Comparison of ENCODE assay signal across 11 cellular contexts in genomic region chr14:68397827-68398226, GRCh38.
DNase-seq lines count a peak whose midpoint lies in the region; ATAC-seq, FAIRE-seq and TF ChIP-seq lines count a peak whose summit lies in the region.
"Had no signal": no experiment of that assay in that cellular context is flagged by ENCODE, and none has a peak within 500 bp of the region (broad histone marks: within the 10 kb centered on the region; RNA-seq: fewer than 3 reads in every experiment).

No MANE protein-coding gene starts in this region.

- H3K9me3 ChIP-seq in H1 (ENCODE audit: insufficient read depth in 2 of 2, low read depth in 1 of 2, low read length in 1 of 2) (no peaks in the 10 kb centered on the region), neutrophil (no peaks in the 10 kb centered on the region)

- no peak overlapping the region for H2BK120ac ChIP-seq in H1 (replicated peaks; ENCODE audit: low read depth, low read length)

- no peak overlapping the region for H3K18ac ChIP-seq in H1 (ENCODE audit: extremely low read depth, low read length)

- no peak overlapping the region for H4K5ac ChIP-seq in H1 (ENCODE audit: insufficient read length, low read depth, low read length)

- no peak overlapping the region; the same call in 1 of the 2 replicates for H2AK5ac ChIP-seq in H1 (ENCODE audit: low read depth, low read length)

- no peaks in the 10 kb centered on the region; the same call in 1 of the 2 replicates for H3K23me2 ChIP-seq in H1 (ENCODE audit: low read depth, low read length)

- no peak overlapping the region for H2AFZ ChIP-seq in H1 (ENCODE audit: low read length)

- no peaks in the 10 kb centered on the region for H3K79me1 ChIP-seq in H1 (ENCODE audit: low read depth, low read length)

- H2BK20ac ChIP-seq in H1 (ENCODE audit: low read length) = no peak overlapping the region

- H4K91ac ChIP-seq in H1 (replicated peaks; ENCODE audit: insufficient read length, low read length) = no peak overlapping the region

- WGBS in H1 (ENCODE audit: extremely low coverage in 1 of 2, insufficient coverage in 1 of 2, insufficient read length in 1 of 2, insufficient replicate concordance in 2 of 2, low coverage in 1 of 2, low lambda C conversion rate in 2 of 2, missing lambda C conversion rate in 1 of 2), 2 experiments = 87% methylated on average over 3 of the region's 4 CpGs; no CpG with 5 or more reads in 1 of the 2 experiments

- no peaks in the 10 kb centered on the region for H3K27me3 ChIP-seq in H1 (replicated peaks in 1 of 4; ENCODE audit: control insufficient read depth in 3 of 4, extremely low read depth in 1 of 4, insufficient read depth in 3 of 4, low read length in 3 of 4)
- no peaks in the 10 kb centered on the region for H3K27me3 ChIP-seq in neutrophil

- no peaks in the 10 kb centered on the region for H3K36me3 ChIP-seq in H1 (ENCODE audit: control insufficient read depth in 2 of 4, insufficient read depth in 4 of 4, low read length in 3 of 4)
- H3K36me3 ChIP-seq in neutrophil = no peaks in the 10 kb centered on the region

- peak overlapping the region; percentile 4 for H3K4ac ChIP-seq in H1 (replicated peaks; ENCODE audit: insufficient read length, low read depth, low read length)

- no peak for TF ChIP-seq EP300 in H1 (IDR thresholded peaks at IDR 0.05; ENCODE audit: borderline replicate concordance in 1 of 2, low read depth in 2 of 2, low read length in 2 of 2)

- peak; percentile 41 for DNase-seq in AG20443 (ENCODE audit: low spot score)
- peak; percentile 86 to 96 for DNase-seq in NCI-H524 (lab: John Stamatoyannopoulos, UW)
- no peak for DNase-seq in H1 (ENCODE audit: low read depth in 1 of 2, low spot score in 2 of 2)
- no peak for DNase-seq in effector CD8-positive, alpha-beta T cell (lab: John Stamatoyannopoulos, UW)
- no peak for DNase-seq in activated CD4-positive, CD25-positive, alpha-beta regulatory T cell (lab: John Stamatoyannopoulos, UW)
- DNase-seq: activated CD4-positive, alpha-beta T cell treated with anti-CD3 and anti-CD28 coated beads, Interleukin-2, amount 10 ng/mL, durations not matched to agents 24 days and 14 days had no signal

- 0 out of 7 replicates have a peak overlapping the region, but pooled peaks of 1 of the 4 experiments have one; percentile 6 for H3K9ac ChIP-seq in H1 (replicated peaks in 1 of 4; ENCODE audit: extremely low read depth in 1 of 4, low read depth in 3 of 4, low read length in 3 of 4)

- TF ChIP-seq CTCF in H1 (IDR thresholded peaks at IDR 0.05; ENCODE audit: control extremely low read depth in 1 of 3, insufficient read depth in 1 of 3, low read depth in 1 of 3, low read length in 3 of 3) (no peak), neutrophil (IDR thresholded peaks at IDR 0.05) (no peak)

- no peak overlapping the region for H3K14ac ChIP-seq in H1 (ENCODE audit: insufficient read length)

- CTCF ChIA-PET in H1 (lab: Charles Lee; ENCODE audit: partially characterized antibody) = interaction anchor here (0.5 to 1.2 kb wide), 3 partner anchors 51 to 97 kb away, joined by 3 to 4 read pairs (median 3); no protein-coding TSS in a partner anchor

- no peak for TF ChIP-seq RAD21 in H1 (IDR thresholded peaks at IDR 0.05 in 1 of 2, conservative IDR thresholded peaks at IDR 0.05 in 1 of 2; ENCODE audit: low read depth in 2 of 2, low read length in 2 of 2)

- POLR2A ChIA-PET in H1 (lab: Charles Lee; ENCODE audit: partially characterized antibody) = no interaction called here

- FAIRE-seq in H1 (lab: Jason Lieb, UNC) = no peak
- FAIRE-seq: frontal cortex, GM12892 had no signal

- H3K23ac ChIP-seq in H1 (ENCODE audit: insufficient read length) = no peak overlapping the region

- H2BK12ac ChIP-seq in H1 (ENCODE audit: low read depth, low read length) = 0 out of 2 replicates have a peak overlapping the region, but pooled peaks have one; percentile 52

- no peak overlapping the region for H3K4me2 ChIP-seq in H1 (ENCODE audit: insufficient read depth in 1 of 2, low read depth in 2 of 2, low read length in 2 of 2)

- no peaks in the 10 kb centered on the region for H4K20me1 ChIP-seq in H1 (replicated peaks in 1 of 2; ENCODE audit: control insufficient read depth in 1 of 2, insufficient read depth in 2 of 2, low read length in 2 of 2)

- H2BK5ac ChIP-seq in H1 (ENCODE audit: low read depth, low read length) = no peak overlapping the region

- H3K4me1 ChIP-seq in H1 (replicated peaks in 1 of 4; ENCODE audit: control insufficient read depth in 3 of 4, insufficient read depth in 4 of 4, low read length in 3 of 4) (peaks cover 3 to 8% (median 4%) of the 10 kb centered on the region in 4 experiments), neutrophil (ENCODE audit: control insufficient read depth in 1 of 2, insufficient read depth in 1 of 2, low read depth in 1 of 2, low read length in 1 of 2) (peaks cover 56 to 58% of the 10 kb centered on the region in 2 experiments)

- TF ChIP-seq POLR2A in H1 (IDR thresholded peaks at IDR 0.05; ENCODE audit: control extremely low read depth in 1 of 2, low read depth in 2 of 2, low read length in 2 of 2) = no peak

- no peak overlapping the region for H2BK15ac ChIP-seq in H1 (ENCODE audit: low read length)

- H4K8ac ChIP-seq in H1 (ENCODE audit: extremely low read depth, insufficient read depth, low read length) = no peak overlapping the region; the same call in 1 of the 2 replicates

- no peak overlapping the region for H3K56ac ChIP-seq in H1 (replicated peaks; ENCODE audit: insufficient read length, low read depth, low read length)

- no peaks in the 10 kb centered on the region for H3K79me2 ChIP-seq in H1 (ENCODE audit: control insufficient read depth in 1 of 2, insufficient read depth in 2 of 2, low read length in 2 of 2)

- ATAC-seq in GM19328 (IDR thresholded peaks at IDR 0.05; ENCODE audit: unreplicated experiment) (no peak), HG02642 (IDR thresholded peaks at IDR 0.05; ENCODE audit: poor library complexity, unreplicated experiment) (no peak)

- H3K27ac ChIP-seq in H1 (ENCODE audit: low read depth, low read length) = no peak overlapping the region
- peak overlapping the region; percentile 86 for H3K27ac ChIP-seq in neutrophil

- H3K4me3 ChIP-seq in H1 (ENCODE audit: extremely low read depth in 1 of 4, insufficient read depth in 2 of 4, low read depth in 3 of 4, low read length in 4 of 4) = no peak overlapping the region
- peak overlapping the region; percentile 25 to 27 for H3K4me3 ChIP-seq in neutrophil (ENCODE audit: low read depth in 1 of 2, low read length in 1 of 2)

TF ChIP-seq in H1, 55 proteins besides CTCF, POLR2A, EP300 and RAD21:
- TF ChIP-seq E2F6 (IDR thresholded peaks at IDR 0.05) = 0 out of 2 replicates have a peak, but pooled peaks have one; percentile 33
- TF ChIP-seq TAF1 (IDR thresholded peaks at IDR 0.05; ENCODE audit: low read depth, low read length) = no peak
- no peak for TF ChIP-seq SP2 (IDR thresholded peaks at IDR 0.05; ENCODE audit: low read length)
TF ChIP-seq in H1: peak in this region for 1.

Comparison
In these comparisons a context has a peak if more than half of its experiments do, and no peak if none do; other contexts are left out.
1. DNase-seq: peak in AG20443 (single experiment) and NCI-H524 (2 of 2); none in H1 (0 of 2), effector CD8-positive, alpha-beta T cell (single experiment) and activated CD4-positive, CD25-positive, alpha-beta regulatory T cell (0 of 4).
2. H3K4me3 ChIP-seq: peak in neutrophil (2 of 2); none in H1 (0 of 4).